In genomic region chr2:1811258-1811970, GRCh38 we compare ENCODE assay signal across 1 cellular context.
TF ChIP-seq lines count a peak whose summit lies in the region.

No MANE protein-coding gene starts in this region.

TF ChIP-seq in HepG2, 621 proteins besides CTCF, POLR2A, EP300 and RAD21 (continued from another document):
- TF ChIP-seq ZSCAN30 (CRISPR knock-in tag; IDR thresholded peaks at IDR 0.05) = no peak
- 0 out of 2 replicates have a peak, but pooled peaks have one; percentile 20 for TF ChIP-seq ZBTB21 (CRISPR knock-in tag; IDR thresholded peaks at IDR 0.05)
- TF ChIP-seq CREB1 (IDR thresholded peaks at IDR 0.05) = peak; percentile 83
- TF ChIP-seq CREB1 (CRISPR knock-in tag; IDR thresholded peaks at IDR 0.05) = no peak
- TF ChIP-seq SRF (IDR thresholded peaks at IDR 0.05; ENCODE audit: low read depth, low read length) = no peak
- TF ChIP-seq ZNF331 (CRISPR knock-in tag; IDR thresholded peaks at IDR 0.05) = no peak
- no peak for TF ChIP-seq ADNP (CRISPR knock-in tag; IDR thresholded peaks at IDR 0.05)
- TF ChIP-seq ZNF276 (CRISPR knock-in tag; IDR thresholded peaks at IDR 0.05; ENCODE audit: low read depth) = no peak
- no peak for TF ChIP-seq ZNF512B (CRISPR knock-in tag; IDR thresholded peaks at IDR 0.05; ENCODE audit: borderline replicate concordance)
- no peak for TF ChIP-seq ZNF530 (CRISPR knock-in tag; IDR thresholded peaks at IDR 0.05; ENCODE audit: low read depth)
- no peak for TF ChIP-seq AHDC1 (CRISPR knock-in tag; IDR thresholded peaks at IDR 0.05; ENCODE audit: borderline replicate concordance)
- TF ChIP-seq TCF7 (IDR thresholded peaks at IDR 0.05; ENCODE audit: low read depth) = no peak
- TF ChIP-seq BORCS8-MEF2B (CRISPR knock-in tag; IDR thresholded peaks at IDR 0.05) = no peak
- no peak for TF ChIP-seq SRSF9 (IDR thresholded peaks at IDR 0.05; ENCODE audit: borderline replicate concordance, insufficient read depth, low read depth, low read length, poor library complexity, severe bottlenecking)
- no peak for TF ChIP-seq ZNF652 (CRISPR knock-in tag; IDR thresholded peaks at IDR 0.05; ENCODE audit: borderline replicate concordance, low read depth)
